In the genomic region with DNA sequence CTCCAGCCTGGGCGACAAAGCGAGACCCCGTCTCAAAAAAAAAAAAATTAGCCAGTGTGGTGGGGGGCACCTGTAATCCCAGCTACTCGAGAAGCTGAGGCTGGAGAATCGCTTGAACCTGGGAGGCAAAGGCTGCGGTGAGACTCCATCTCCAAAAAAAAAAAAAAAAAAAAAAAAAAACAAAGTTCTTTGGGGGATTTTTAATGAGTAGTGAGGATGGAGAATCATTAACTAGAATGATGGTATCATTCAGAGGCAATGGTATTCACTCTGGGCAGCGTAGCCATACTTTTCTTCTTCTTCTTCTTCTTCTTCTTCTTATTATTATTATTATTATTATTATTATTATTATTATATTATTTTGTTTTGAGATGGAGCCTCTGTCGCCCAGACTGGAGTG, we compare ENCODE assay signal across 3 cellular contexts. TPM values are rescaled to one million over a fixed set of nuclear protein-coding genes. Genes with fewer than 3 reads are reported as not detected.
"Had no signal": no experiment of that assay in that cellular context is flagged by ENCODE, and none has a peak within 500 bp of the region (broad histone marks: within the 10 kb centered on the region; RNA-seq: fewer than 3 reads in every experiment).

No MANE protein-coding gene starts in this region.

RNA-seq across cellular contexts. Expression of a gene that starts 42.0 kb away (rescaled TPM):
- total RNA-seq: H4, HT-29 had no signal
- polyA plus RNA-seq: GM23248 had no signal
